ENCODE assay signal across 21 cellular contexts in genomic region chr3:140617135-140617534, GRCh38.
"Had no signal": no experiment of that assay in that cellular context is flagged by ENCODE, and none has a peak within 500 bp of the region (broad histone marks: within the 10 kb centered on the region; RNA-seq: fewer than 3 reads in every experiment).

No MANE protein-coding gene starts in this region.

- H3K79me2 ChIP-seq: hepatocyte had no signal

- H2AFZ ChIP-seq: hepatocyte had no signal

- H3K27me3 ChIP-seq: esophagus muscularis mucosa, gastroesophageal sphincter, heart left ventricle, hepatocyte, left lung had no signal

- H3K4me1 ChIP-seq: esophagus muscularis mucosa, foreskin keratinocyte, gastroesophageal sphincter, heart left ventricle, left lung, lower lobe of right lung had no signal

- H3K27ac ChIP-seq: esophagus muscularis mucosa, foreskin keratinocyte, gastroesophageal sphincter, heart left ventricle, hepatocyte, left lung, lower lobe of right lung had no signal

- H3K9me3 ChIP-seq: lower lobe of right lung, mucosa of descending colon had no signal

- DNase-seq: cortex of kidney; effector CD4-positive, alpha-beta T cell; effector memory CD4-positive, alpha-beta T cell; foreskin keratinocyte; heart left ventricle; hypothalamus; immature natural killer cell; islet precursor cell; kidney; kidney glomerular epithelial cell; left cardiac atrium; left lung; left ventricle myocardium superior; lower lobe of right lung; mesenchymal stem cell; mucosa of descending colon; naive B cell; naive thymus-derived CD8-positive, alpha-beta T cell had no signal

- H3K4me3 ChIP-seq: esophagus muscularis mucosa, gastroesophageal sphincter, heart left ventricle, hepatocyte, left lung, lower lobe of right lung, mucosa of descending colon had no signal

- H3K4me2 ChIP-seq: hepatocyte had no signal

- H3K36me3 ChIP-seq: esophagus muscularis mucosa, gastroesophageal sphincter, heart left ventricle, left lung, lower lobe of right lung had no signal
